25 cellular contexts compared by ENCODE assay signal in genomic region chr17:830950-831349, GRCh38.
"Had no signal": no experiment of that assay in that cellular context is flagged by ENCODE, and none has a peak within 500 bp of the region (broad histone marks: within the 10 kb centered on the region; RNA-seq: fewer than 3 reads in every experiment).

No MANE protein-coding gene starts in this region.

- H3K27me3 Mint-ChIP-seq: progenitor cell of endocrine pancreas had no signal

- ATAC-seq: effector memory CD8-positive, alpha-beta T cell; left lobe of liver; natural killer cell; sciatic nerve; stimulated activated memory B cell treated with anti-CD40 and anti-IgM and Interleukin-4, amounts not matched to agents 10 μg/mL and 1 μg/mL and 100 μg/mL, for 72 hours; stimulated activated naive CD8-positive, alpha-beta T cell treated with anti-CD3 and anti-CD28 coated beads, Interleukin-15, Interleukin-2, amounts not matched to agents 100 U/mL and 50 U/mL, for 24 hours had no signal

- H3K27ac ChIP-seq: esophagus squamous epithelium, neutrophil, parathyroid adenoma, right atrium auricular region, thoracic aorta, tibial nerve, upper lobe of left lung had no signal

- DNase-seq: cortex of kidney; effector memory CD8-positive, alpha-beta T cell; erythroblast; esophagus squamous epithelium; foreskin melanocyte; head of caudate nucleus; kidney; natural killer cell; stimulated activated CD4-positive, alpha-beta T cell treated with anti-CD3 and anti-CD28 coated beads, Interleukin-2, amount 100 ng/mL, for 24 hours; stimulated activated CD4-positive, alpha-beta T cell treated with anti-CD3 and anti-CD28 coated beads, Interleukin-4, amount 100 ng/mL, for 24 hours; stimulated activated naive CD8-positive, alpha-beta T cell treated with anti-CD3 and anti-CD28 coated beads, Interleukin-15, Interleukin-2, amounts not matched to agents 100 U/mL and 50 U/mL, for 24 hours; substantia nigra; upper lobe of left lung had no signal

- H3K4me3 Mint-ChIP-seq: effector memory CD8-positive, alpha-beta T cell; memory B cell; natural killer cell; neural crest cell; stimulated activated memory B cell treated with anti-CD40 and anti-IgM and Interleukin-4, amounts not matched to agents 10 μg/mL and 1 μg/mL and 100 μg/mL, for 72 hours had no signal

- H3K36me3 ChIP-seq: esophagus squamous epithelium, neutrophil, right atrium auricular region, thoracic aorta, upper lobe of left lung had no signal

- H3K27me3 ChIP-seq: esophagus squamous epithelium, neutrophil, right atrium auricular region, tibial nerve, upper lobe of left lung had no signal

- H3K4me1 ChIP-seq: parathyroid adenoma, right atrium auricular region, tibial nerve had no signal

- H3K27ac Mint-ChIP-seq: effector memory CD8-positive, alpha-beta T cell; memory B cell; natural killer cell; progenitor cell of endocrine pancreas; stimulated activated memory B cell treated with anti-CD40 and anti-IgM and Interleukin-4, amounts not matched to agents 10 μg/mL and 1 μg/mL and 100 μg/mL, for 72 hours had no signal

- H3K36me3 Mint-ChIP-seq: memory B cell; natural killer cell; stimulated activated memory B cell treated with anti-CD40 and anti-IgM and Interleukin-4, amounts not matched to agents 10 μg/mL and 1 μg/mL and 100 μg/mL, for 72 hours had no signal

- H3K4me1 Mint-ChIP-seq: memory B cell; natural killer cell; stimulated activated memory B cell treated with anti-CD40 and anti-IgM and Interleukin-4, amounts not matched to agents 10 μg/mL and 1 μg/mL and 100 μg/mL, for 72 hours had no signal

- H3K4me3 ChIP-seq: esophagus squamous epithelium, lung, right atrium auricular region, thoracic aorta, tibial nerve, upper lobe of left lung had no signal

- H3K9me3 ChIP-seq: esophagus squamous epithelium, neutrophil, right atrium auricular region, thoracic aorta, upper lobe of left lung had no signal

- H3K9me3 Mint-ChIP-seq: effector memory CD8-positive, alpha-beta T cell; natural killer cell; stimulated activated memory B cell treated with anti-CD40 and anti-IgM and Interleukin-4, amounts not matched to agents 10 μg/mL and 1 μg/mL and 100 μg/mL, for 72 hours had no signal
